Comparison of ENCODE assay signal across 8 cellular contexts in the genomic region with DNA sequence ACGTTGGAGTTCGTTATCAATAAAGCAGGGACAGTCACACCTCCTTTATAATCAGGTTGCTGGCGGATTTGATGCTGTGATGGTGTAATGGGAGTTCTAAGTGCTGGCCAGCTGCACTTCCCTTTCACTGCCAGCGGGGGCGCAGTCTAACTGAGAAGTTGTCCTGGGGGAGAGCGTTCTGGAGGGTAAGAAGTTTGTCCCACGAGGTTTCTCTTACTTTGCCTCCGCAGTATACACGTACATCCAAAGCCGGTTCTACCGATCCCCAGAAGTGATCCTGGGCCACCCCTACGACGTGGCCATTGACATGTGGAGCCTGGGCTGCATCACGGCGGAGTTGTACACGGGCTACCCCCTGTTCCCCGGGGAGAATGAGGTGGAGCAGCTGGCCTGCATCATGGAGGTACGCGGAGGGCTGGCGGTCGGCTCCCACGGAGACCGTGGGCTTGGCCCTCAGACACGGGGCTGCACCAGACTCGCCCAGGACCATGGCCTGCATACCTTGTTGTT. TPM values are rescaled to one million over a fixed set of nuclear protein-coding genes. Genes with fewer than 3 reads are reported as not detected.
DNase-seq lines count a peak whose midpoint lies in the region; ATAC-seq and TF ChIP-seq lines count a peak whose summit lies in the region.

No MANE protein-coding gene starts in this region.

- peak; percentile 99 for TF ChIP-seq CTCF in CD14-positive monocyte (IDR thresholded peaks at IDR 0.05)
- TF ChIP-seq CTCF in lower leg skin (IDR thresholded peaks at IDR 0.05) = peak in 1 of 3 donors; percentile 65

- no peaks in the 10 kb centered on the region for H3K27me3 ChIP-seq in duodenal mucosa (ENCODE audit: control insufficient read depth in 1 of 2, insufficient read depth in 2 of 2, low read length in 2 of 2)

- H3K27me3 Mint-ChIP-seq in CD14-positive monocyte (ENCODE audit: low read depth in 3 of 3) = peaks cover 6 to 8% (median 7%) of the 10 kb centered on the region in 3 donors

- H3K4me1 ChIP-seq in duodenal mucosa (ENCODE audit: control insufficient read depth in 1 of 2, insufficient read depth in 2 of 2, low read length in 2 of 2) = peaks cover 8 to 11% of the 10 kb centered on the region in 2 donors

- H3K4me3 Mint-ChIP-seq in CD14-positive monocyte = peak overlapping the region; percentile 99 to 100

- 1% methylated on average over 24 to 25 of the region's 25 CpGs for WGBS in lower leg skin, 2 donors

- H3K9me3 Mint-ChIP-seq in CD14-positive monocyte = no peaks in the 10 kb centered on the region

- no peak overlapping the region for H3K27ac ChIP-seq in duodenal mucosa (ENCODE audit: low read depth, low read length)

- H3K4me3 ChIP-seq in duodenal mucosa (ENCODE audit: low read depth in 1 of 2, low read length in 2 of 2) = peak overlapping the region; percentile 99
- peak overlapping the region; percentile 81 for H3K4me3 ChIP-seq in lower leg skin (ENCODE audit: low read depth, poor library complexity, severe bottlenecking)

- intact Hi-C loops in CD14-positive monocyte (cut with micrococcal nuclease) (no loop called here), lower leg skin (cut with DNase I; ENCODE audit: low total_unique reads) (no loop called here)

- peaks cover 10 to 12% of the 10 kb centered on the region in 2 donors for H3K36me3 Mint-ChIP-seq in CD14-positive monocyte

- peak overlapping the region; percentile 65 to 91 (median 81) for H3K27ac Mint-ChIP-seq in CD14-positive monocyte

- no peak for TF ChIP-seq POLR2A in lower leg skin (IDR thresholded peaks at IDR 0.05)

- H3K4me1 Mint-ChIP-seq in CD14-positive monocyte = peaks cover 9% of the 10 kb centered on the region

- DNase-seq in CD14-positive monocyte (ENCODE audit: low spot score) (peak; percentile 74), GM19238 (ENCODE audit: insufficient read length, low spot score) (peak; percentile 74), NCI-H526 treated with DMSO at 0.1 percent for 48 hours (lab: John Stamatoyannopoulos, UW) (peak; percentile 71), lower leg skin (ENCODE audit: low spot score in 2 of 2) (peak; percentile 81 to 95)
- DNase-seq in activated CD4-positive, alpha-beta T cell treated with anti-CD3 and anti-CD28 coated beads, Interleukin-2, amount 50 U/mL, for 48 hours = peak; percentile 77 to 84
- DNase-seq in stimulated activated CD4-positive, alpha-beta T cell treated with anti-CD3 and anti-CD28 coated beads, Interleukin-4, amount 100 ng/mL, for 48 hours (ENCODE audit: low read depth in 2 of 2) = peak; percentile 66 to 73

- ATAC-seq in HG03442 (IDR thresholded peaks at IDR 0.05; ENCODE audit: unreplicated experiment) = peak; percentile 94

- H3K9ac ChIP-seq in duodenal mucosa (ENCODE audit: low read depth in 1 of 2, low read length in 2 of 2) = peak overlapping the region; percentile 74 to 93

- no peaks in the 10 kb centered on the region for H3K9me3 ChIP-seq in duodenal mucosa (ENCODE audit: control insufficient read depth in 1 of 2, low read length in 2 of 2)

- peaks cover 0 to 10% of the 10 kb centered on the region in 2 donors for H3K36me3 ChIP-seq in duodenal mucosa (ENCODE audit: control insufficient read depth in 1 of 2, insufficient read depth in 2 of 2, low read length in 2 of 2)

RNA-seq across cellular contexts. Expression of a gene that starts 42.7 kb away (rescaled TPM):
- polyA plus RNA-seq in CD14-positive monocyte = 10 to 100 TPM; 22.4 to 26.9 TPM
- total RNA-seq in lower leg skin = 10 to 100 TPM; 15.5 to 30.5 (median 22.1) TPM

RNA-seq across cellular contexts. Expression of a gene that starts 44.1 kb away (rescaled TPM):
- polyA plus RNA-seq in CD14-positive monocyte = not detected
- 1 to 10 TPM in 2 of 4 donors, under 1 TPM in 2; 0.61 to 1.4 (median 1.0) TPM for total RNA-seq in lower leg skin

RNA-seq across cellular contexts. Expression of a gene that starts 44.2 kb away (rescaled TPM):
- polyA plus RNA-seq in CD14-positive monocyte = 100 to 1,000 TPM; 136 to 200 TPM
- 10 to 100 TPM; 22.9 to 61.8 (median 39.4) TPM for total RNA-seq in lower leg skin
